In the genomic region with DNA sequence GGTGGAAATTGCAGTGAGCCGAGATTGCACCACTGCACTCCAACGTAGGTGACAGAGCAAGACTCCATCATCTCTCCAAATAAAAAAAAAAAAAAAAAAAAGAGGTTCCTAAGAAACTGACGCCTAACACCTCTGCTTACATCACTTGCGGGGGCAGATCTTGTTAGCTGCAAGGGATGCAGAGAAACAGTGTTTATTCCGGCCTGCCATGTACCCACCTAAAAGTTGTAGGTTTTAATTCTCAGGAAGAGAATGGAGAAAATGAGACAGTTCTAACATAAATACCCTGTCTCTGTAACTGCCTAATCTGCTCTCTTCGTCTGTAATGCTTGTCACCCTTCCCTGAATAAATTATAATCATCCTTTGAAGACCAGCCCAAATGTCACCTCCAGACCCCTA, we compare ENCODE assay signal across 23 cellular contexts. TPM values are rescaled to one million over a fixed set of nuclear protein-coding genes. Genes with fewer than 3 reads are reported as not detected.
"Had no signal": no experiment of that assay in that cellular context is flagged by ENCODE, and none has a peak within 500 bp of the region (broad histone marks: within the 10 kb centered on the region; RNA-seq: fewer than 3 reads in every experiment).

No MANE protein-coding gene starts in this region.

- H3K9ac ChIP-seq: neural progenitor cell had no signal

- H3K4me2 ChIP-seq: hepatocyte, neural progenitor cell had no signal

- H3K4me1 ChIP-seq: heart left ventricle, left lung, prostate gland, suprapubic skin, transverse colon, upper lobe of right lung, uterus had no signal

- H3K36me3 ChIP-seq: neural progenitor cell, prostate gland, transverse colon, upper lobe of right lung, uterus had no signal

- H3K4me3 Mint-ChIP-seq: dendritic cell treated with granulocyte-macrophage colony-stimulating factor and Interleukin-4, amounts not matched to agents 40 ng/mL and 50 ng/mL, for 4 days; naive thymus-derived CD4-positive, alpha-beta T cell; nephron; neural progenitor cell; stimulated activated naive B cell treated with anti-CD40 and anti-IgM and Interleukin-4, amounts not matched to agents 10 μg/mL and 1 μg/mL and 100 μg/mL, for 72 hours; stimulated activated naive CD8-positive, alpha-beta T cell treated with anti-CD3 and anti-CD28 coated beads, Interleukin-15, Interleukin-2, amounts not matched to agents 100 ng/mL and 50 ng/mL, for 24 hours had no signal

- ATAC-seq: gastrocnemius medialis; heart left ventricle; left cardiac atrium; left lung; naive thymus-derived CD4-positive, alpha-beta T cell; right cardiac atrium; stimulated activated naive B cell treated with anti-CD40 and anti-IgM and Interleukin-4, amounts not matched to agents 10 μg/mL and 1 μg/mL and 100 μg/mL, for 72 hours; upper lobe of right lung had no signal

- H3K4me1 Mint-ChIP-seq: naive thymus-derived CD4-positive, alpha-beta T cell; nephron; stimulated activated naive B cell treated with anti-CD40 and anti-IgM and Interleukin-4, amounts not matched to agents 10 μg/mL and 1 μg/mL and 100 μg/mL, for 72 hours had no signal

- H3K9me3 Mint-ChIP-seq: dendritic cell treated with granulocyte-macrophage colony-stimulating factor and Interleukin-4, amounts not matched to agents 40 ng/mL and 50 ng/mL, for 4 days; nephron; stimulated activated naive CD8-positive, alpha-beta T cell treated with anti-CD3 and anti-CD28 coated beads, Interleukin-15, Interleukin-2, amounts not matched to agents 100 ng/mL and 50 ng/mL, for 24 hours had no signal

- H2AFZ ChIP-seq: hepatocyte, neural progenitor cell had no signal

- H3K79me2 ChIP-seq: hepatocyte had no signal

- H3K4me3 ChIP-seq: gastrocnemius medialis, heart left ventricle, hepatocyte, left lung, neural progenitor cell, prostate gland, suprapubic skin, transverse colon, upper lobe of right lung, uterus had no signal

- H3K27ac ChIP-seq: gastrocnemius medialis, heart left ventricle, left lung, neural progenitor cell, prostate gland, suprapubic skin, transverse colon, upper lobe of right lung, uterus had no signal

- H3K27me3 ChIP-seq: gastrocnemius medialis, heart left ventricle, hepatocyte, left lung, neural progenitor cell, suprapubic skin, transverse colon, upper lobe of right lung, uterus had no signal

- H3K9me3 ChIP-seq: gastrocnemius medialis, heart left ventricle, left lung, prostate gland, suprapubic skin, transverse colon, upper lobe of right lung, uterus had no signal

- H3K27ac Mint-ChIP-seq: dendritic cell treated with granulocyte-macrophage colony-stimulating factor and Interleukin-4, amounts not matched to agents 40 ng/mL and 50 ng/mL, for 4 days; naive thymus-derived CD4-positive, alpha-beta T cell; nephron; neural progenitor cell; stimulated activated naive CD8-positive, alpha-beta T cell treated with anti-CD3 and anti-CD28 coated beads, Interleukin-15, Interleukin-2, amounts not matched to agents 100 ng/mL and 50 ng/mL, for 24 hours had no signal

- DNase-seq: effector CD8-positive, alpha-beta T cell; gastrocnemius medialis; heart left ventricle; left cardiac atrium; left lung; mesendoderm; midbrain; naive thymus-derived CD4-positive, alpha-beta T cell; right cardiac atrium; small intestine; stimulated activated CD4-positive, alpha-beta T cell treated with anti-CD3 and anti-CD28 coated beads, Interleukin-15, amount 100 ng/mL, for 24 hours; stimulated activated CD4-positive, alpha-beta T cell treated with anti-CD3 and anti-CD28 coated beads, Interleukin-2, amount 100 ng/mL, for 48 hours; stimulated activated naive B cell treated with anti-CD40 and anti-IgM and Interleukin-4, amounts not matched to agents 10 μg/mL and 1 μg/mL and 100 μg/mL, for 72 hours; transverse colon; upper lobe of right lung; uterus had no signal

- H3K27me3 Mint-ChIP-seq: dendritic cell treated with granulocyte-macrophage colony-stimulating factor and Interleukin-4, amounts not matched to agents 40 ng/mL and 50 ng/mL, for 4 days; naive thymus-derived CD4-positive, alpha-beta T cell; stimulated activated naive B cell treated with anti-CD40 and anti-IgM and Interleukin-4, amounts not matched to agents 10 μg/mL and 1 μg/mL and 100 μg/mL, for 72 hours; stimulated activated naive CD8-positive, alpha-beta T cell treated with anti-CD3 and anti-CD28 coated beads, Interleukin-15, Interleukin-2, amounts not matched to agents 100 ng/mL and 50 ng/mL, for 24 hours had no signal

RNA-seq across cellular contexts. Expression of gene PTPRU, which starts 45.6 kb away (rescaled TPM):
- polyA plus RNA-seq: naive thymus-derived CD4-positive, alpha-beta T cell had no signal
